Comparison of ENCODE assay signal across 29 cellular contexts in genomic region chr12:48019639-48020265, GRCh38. TPM values are rescaled to one million over a fixed set of nuclear protein-coding genes. Genes with fewer than 3 reads are reported as not detected.
"Had no signal": no experiment of that assay in that cellular context is flagged by ENCODE, and none has a peak within 500 bp of the region (broad histone marks: within the 10 kb centered on the region; RNA-seq: fewer than 3 reads in every experiment).

No MANE protein-coding gene starts in this region.

- H3K4me1 ChIP-seq: right lobe of liver, sigmoid colon, thyroid gland, tibial nerve, vagina had no signal

- FAIRE-seq: small intestine, urothelium cell line had no signal

- H3K27me3 ChIP-seq: ovary, right lobe of liver, thyroid gland, upper lobe of left lung, vagina had no signal

- H3K4me3 ChIP-seq: ovary, psoas muscle, right lobe of liver, sigmoid colon, stomach, thoracic aorta, thyroid gland, tibial nerve, upper lobe of left lung, vagina had no signal

- ATAC-seq: natural killer cell treated with Interleukin-12 subunit alpha and Interleukin-12 subunit beta and Interleukin-15 and Interleukin-18, amount 100 ng/mL, for 72 hours; psoas muscle; right cardiac atrium; right lobe of liver; stimulated activated effector memory CD8-positive, alpha-beta T cell treated with anti-CD3 and anti-CD28 coated beads, Interleukin-12 subunit alpha, Interleukin-12 subunit beta, amount 100 ng/mL, for 72 hours; stimulated activated naive B cell treated with anti-CD40 and anti-IgM and Interleukin-4, amounts not matched to agents 10 μg/mL and 1 μg/mL and 100 μg/mL, for 72 hours had no signal

- DNase-seq: nephron progenitor cell; nucleus accumbens; ovary; psoas muscle; right cardiac atrium; right lobe of liver; sigmoid colon; small intestine; stimulated activated CD4-positive, alpha-beta T cell treated with anti-CD3 and anti-CD28 coated beads, Interleukin-15, amount 100 ng/mL, for 24 hours; stimulated activated CD4-positive, alpha-beta T cell treated with anti-CD3 and anti-CD28 coated beads, Interleukin-2, amount 100 ng/mL, for 24 hours; stimulated activated CD4-positive, alpha-beta T cell treated with anti-CD3 and anti-CD28 coated beads, Interleukin-2, amount 100 ng/mL, for 48 hours; stimulated activated CD4-positive, alpha-beta T cell treated with anti-CD3 and anti-CD28 coated beads, Interleukin-4, amount 100 ng/mL, for 24 hours; stimulated activated naive B cell treated with anti-CD40 and anti-IgM and Interleukin-4, amounts not matched to agents 10 μg/mL and 1 μg/mL and 100 μg/mL, for 72 hours; stimulated activated naive CD4-positive, alpha-beta T cell treated with Interleukin-2 at 50 U/mL for 16 hours; stomach; thyroid gland; trophoblast cell; upper lobe of left lung had no signal

- H2AFZ ChIP-seq: parathyroid adenoma had no signal

- H3K9ac ChIP-seq: parathyroid adenoma had no signal

- H3K9me3 ChIP-seq: neutrophil, ovary, psoas muscle, right lobe of liver, sigmoid colon, stomach, thoracic aorta, thyroid gland, tibial nerve, upper lobe of left lung, vagina had no signal

- H3K79me2 ChIP-seq: parathyroid adenoma had no signal

- H3K27ac ChIP-seq: neutrophil, ovary, parathyroid adenoma, psoas muscle, right lobe of liver, sigmoid colon, stomach, thoracic aorta, thyroid gland, tibial nerve, upper lobe of left lung, vagina had no signal

- H3K36me3 ChIP-seq: neutrophil, ovary, right lobe of liver, sigmoid colon, stomach, thoracic aorta, thyroid gland, tibial nerve, upper lobe of left lung, vagina had no signal

RNA-seq across cellular contexts. Expression of gene COL2A1, which starts 15.5 kb away (rescaled TPM):
- total RNA-seq: natural killer cell treated with Interleukin-12 subunit alpha and Interleukin-12 subunit beta and Interleukin-15 and Interleukin-18, amount 100 ng/mL, for 72 hours; renal cortical epithelial cell; right cardiac atrium; right lobe of liver; sigmoid colon; subcutaneous adipose tissue; thyroid gland; tibial nerve; ureter; vagina had no signal
